In the genomic region with DNA sequence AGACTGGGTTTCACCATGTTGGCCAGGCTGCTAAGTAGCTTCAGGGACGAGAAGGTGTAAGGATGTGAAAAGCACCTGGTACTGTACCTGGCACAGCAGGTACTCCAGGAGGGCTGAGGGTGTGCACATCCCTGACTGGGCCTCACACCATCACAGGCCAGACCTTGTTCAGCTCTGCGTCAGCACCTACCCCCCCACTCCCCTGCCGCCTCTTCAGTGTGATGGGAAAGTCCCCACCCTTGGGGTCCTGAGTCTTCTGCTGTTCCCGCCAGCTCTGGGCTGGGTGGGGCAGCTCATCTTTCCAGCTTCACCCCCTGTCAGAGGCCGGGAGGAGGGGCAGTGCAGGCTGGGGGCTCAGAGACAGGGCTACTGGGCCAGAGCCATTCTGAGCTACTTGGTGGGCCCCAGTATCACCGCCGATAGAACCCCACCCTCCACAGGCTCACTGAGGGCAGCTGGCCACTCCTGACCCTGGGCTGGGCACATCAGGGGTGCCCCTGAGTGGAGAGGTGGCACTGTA, we compare ENCODE assay signal across 10 cellular contexts. TPM values are rescaled to one million over a fixed set of nuclear protein-coding genes. Genes with fewer than 3 reads are reported as not detected.
DNase-seq lines count a peak whose midpoint lies in the region; ATAC-seq and TF ChIP-seq lines count a peak whose summit lies in the region.
"Had no signal": no experiment of that assay in that cellular context is flagged by ENCODE, and none has a peak within 500 bp of the region (broad histone marks: within the 10 kb centered on the region; RNA-seq: fewer than 3 reads in every experiment).

No MANE protein-coding gene starts in this region.

- H3K9me3 ChIP-seq in effector memory CD4-positive, alpha-beta T cell (ENCODE audit: control insufficient read depth, low read length): no peaks in the 10 kb centered on the region
- H3K9me3 ChIP-seq: SJSA1 had no signal

- peak overlapping the region; percentile 76 for H3K27ac ChIP-seq in effector memory CD4-positive, alpha-beta T cell (ENCODE audit: insufficient read depth, low read length, poor library complexity, severe bottlenecking)
- H3K27ac ChIP-seq: SJSA1 had no signal

- no peak for DNase-seq in activated CD4-positive, alpha-beta T cell treated with anti-CD3 and anti-CD28 coated beads, Interleukin-2, amount 10 ng/mL, durations not matched to agents 7 days and 5 days
- DNase-seq in effector memory CD4-positive, alpha-beta T cell: peak; percentile 39 to 53 (median 43)
- DNase-seq in stimulated activated CD8-positive, alpha-beta memory T cell treated with anti-CD3 and anti-CD28 coated beads, Interleukin-15, amount 100 ng/mL, for 48 hours (ENCODE audit: low read depth in 2 of 2): peak; percentile 61 to 63
- DNase-seq in H4 (ENCODE audit: low spot score) (no peak), NCI-H510A (lab: John Stamatoyannopoulos, UW) (no peak), retina (no peak)

- H3K27me3 Mint-ChIP-seq in activated CD4-positive, alpha-beta T cell treated with anti-CD3 and anti-CD28 coated beads, Interleukin-2, amount 10 ng/mL, durations not matched to agents 7 days and 5 days: peaks cover 11% of the 10 kb centered on the region

- CTCF ChIA-PET in activated CD4-positive, alpha-beta T cell treated with anti-CD3 and anti-CD28 coated beads, Interleukin-2, amount 10 ng/mL, durations not matched to agents 7 days and 5 days (lab: Charles Lee): interaction anchor here (0.6 to 3.0 kb wide), 3 partner anchors 12 to 663 kb away, joined by 3 to 14 read pairs (median 5); no protein-coding TSS in a partner anchor

- ATAC-seq in HG03460 (IDR thresholded peaks at IDR 0.05; ENCODE audit: unreplicated experiment): no peak

- peaks cover 4% of the 10 kb centered on the region for H3K36me3 Mint-ChIP-seq in activated CD4-positive, alpha-beta T cell treated with anti-CD3 and anti-CD28 coated beads, Interleukin-2, amount 10 ng/mL, durations not matched to agents 7 days and 5 days (ENCODE audit: low read depth)

- H3K9me3 Mint-ChIP-seq in activated CD4-positive, alpha-beta T cell treated with anti-CD3 and anti-CD28 coated beads, Interleukin-2, amount 10 ng/mL, durations not matched to agents 7 days and 5 days: peaks cover 20% of the 10 kb centered on the region

- H3K4me3 Mint-ChIP-seq in activated CD4-positive, alpha-beta T cell treated with anti-CD3 and anti-CD28 coated beads, Interleukin-2, amount 10 ng/mL, durations not matched to agents 7 days and 5 days: no peak overlapping the region

- no peaks in the 10 kb centered on the region for H3K36me3 ChIP-seq in effector memory CD4-positive, alpha-beta T cell (ENCODE audit: control insufficient read depth, insufficient read depth, low read length)
- H3K36me3 ChIP-seq: SJSA1 had no signal

- H3K27me3 ChIP-seq in effector memory CD4-positive, alpha-beta T cell (replicated peaks; ENCODE audit: control insufficient read depth, insufficient read depth, low read length, poor library complexity, severe bottlenecking): no peaks in the 10 kb centered on the region
- H3K27me3 ChIP-seq: SJSA1 had no signal

- H3K4me1 ChIP-seq in effector memory CD4-positive, alpha-beta T cell (ENCODE audit: control insufficient read depth, insufficient read depth, low read length, poor library complexity, severe bottlenecking): peaks cover 34% of the 10 kb centered on the region
- H3K4me1 ChIP-seq: SJSA1 had no signal

- POLR2A ChIA-PET in activated CD4-positive, alpha-beta T cell treated with anti-CD3 and anti-CD28 coated beads, Interleukin-2, amount 10 ng/mL, durations not matched to agents 7 days and 5 days (lab: Charles Lee): interaction anchor here (0.6 to 1.0 kb wide), 2 partner anchors 31 to 193 kb away, joined by 4 to 7 read pairs; no protein-coding TSS in a partner anchor

- peak; percentile 27 for TF ChIP-seq POLR2A in GM18526 (IDR thresholded peaks at IDR 0.05; ENCODE audit: extremely low read depth, insufficient read length)

- H3K27ac Mint-ChIP-seq in activated CD4-positive, alpha-beta T cell treated with anti-CD3 and anti-CD28 coated beads, Interleukin-2, amount 10 ng/mL, durations not matched to agents 7 days and 5 days: peak overlapping the region; percentile 78

- H3K4me1 Mint-ChIP-seq in activated CD4-positive, alpha-beta T cell treated with anti-CD3 and anti-CD28 coated beads, Interleukin-2, amount 10 ng/mL, durations not matched to agents 7 days and 5 days: peaks cover 32% of the 10 kb centered on the region

- no peak overlapping the region for H3K4me3 ChIP-seq in effector memory CD4-positive, alpha-beta T cell (ENCODE audit: insufficient read depth, low read depth, low read length, poor library complexity, severe bottlenecking)
- H3K4me3 ChIP-seq: SJSA1, skin epidermis had no signal

RNA-seq across cellular contexts. Expression of a gene that starts 6.7 kb away (rescaled TPM):
- total RNA-seq in activated CD4-positive, alpha-beta T cell treated with anti-CD3 and anti-CD28 coated beads, Interleukin-2, amount 10 ng/mL, durations not matched to agents 7 days and 5 days: 10 to 100 TPM; 69.3 to 78.2 TPM
- total RNA-seq in H4 (2014; rRNA removed; shearing (Covaris generic)): 10.9 and 17.7 TPM in 2 replicates

RNA-seq across cellular contexts. Expression of a gene that starts 30.1 kb away (rescaled TPM):
- total RNA-seq in activated CD4-positive, alpha-beta T cell treated with anti-CD3 and anti-CD28 coated beads, Interleukin-2, amount 10 ng/mL, durations not matched to agents 7 days and 5 days: 10 to 100 TPM; 35.0 to 43.6 TPM
- total RNA-seq in H4 (2014; rRNA removed; shearing (Covaris generic)): 45.7 and 46.8 TPM in 2 replicates

RNA-seq across cellular contexts. Expression of a gene that starts 57.4 kb away (rescaled TPM):
- 100 to 1,000 TPM; 264 to 266 TPM for total RNA-seq in activated CD4-positive, alpha-beta T cell treated with anti-CD3 and anti-CD28 coated beads, Interleukin-2, amount 10 ng/mL, durations not matched to agents 7 days and 5 days
- 117 and 125 TPM in 2 replicates for total RNA-seq in H4 (2014; rRNA removed; shearing (Covaris generic))

Comparison
In these comparisons a context has a peak if more than half of its experiments do, and no peak if none do; other contexts are left out.
1. DNase-seq: peak in effector memory CD4-positive, alpha-beta T cell (3 of 3) and stimulated activated CD8-positive, alpha-beta memory T cell treated with anti-CD3 and anti-CD28 coated beads, Interleukin-15, amount 100 ng/mL, for 48 hours (2 of 2); none in activated CD4-positive, alpha-beta T cell treated with anti-CD3 and anti-CD28 coated beads, Interleukin-2, amount 10 ng/mL, durations not matched to agents 7 days and 5 days (single experiment), H4 (single experiment), NCI-H510A (single experiment) and retina (single experiment).